26 cellular contexts compared by ENCODE assay signal in the genomic region with DNA sequence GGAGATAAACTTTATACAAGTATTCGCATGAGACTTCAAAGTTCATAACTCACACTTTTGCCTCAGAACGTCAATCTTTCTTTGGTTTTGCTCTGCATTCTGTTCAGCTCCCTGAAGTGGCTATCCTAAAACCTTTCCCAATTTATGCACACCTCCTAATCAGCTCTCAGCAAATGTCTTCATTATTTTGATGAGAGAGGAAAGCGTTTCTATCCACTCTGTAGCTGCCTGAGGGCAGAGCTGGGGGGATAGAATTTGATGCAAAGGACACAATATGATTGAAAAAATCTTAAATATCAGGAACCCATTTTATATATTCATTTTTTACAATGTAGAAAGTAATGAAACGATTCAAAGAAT.
A peak's percentile ranks its signal among the peaks of the same experiment; 100 is the strongest.
DNase-seq lines count a peak whose midpoint lies in the region; ATAC-seq, FAIRE-seq and TF ChIP-seq lines count a peak whose summit lies in the region.
"Had no signal": no experiment of that assay in that cellular context is flagged by ENCODE, and none has a peak within 500 bp of the region (broad histone marks: within the 10 kb centered on the region; RNA-seq: fewer than 3 reads in every experiment).

No MANE protein-coding gene starts in this region.

- H2BK12ac ChIP-seq in mesenchymal stem cell (ENCODE audit: low read length in 2 of 2), result no peak overlapping the region

- H2BK15ac ChIP-seq in mesenchymal stem cell (ENCODE audit: low read depth, poor library complexity, severe bottlenecking), result no peak overlapping the region

- H2AK5ac ChIP-seq in mesenchymal stem cell (ENCODE audit: low read length, severe bottlenecking), result no peak overlapping the region

- H2BK5ac ChIP-seq in mesenchymal stem cell (ENCODE audit: low read depth, low read length, poor library complexity, severe bottlenecking), result no peak overlapping the region

- in situ Hi-C loops in GM13976 (cut with MboI; ENCODE audit: low sequenced_read_pairs, unreplicated experiment), result no loop called here

- ATAC-seq in A549 (peak; percentile 39 to 62; a peak in 4 of 6 replicates), HG03039 (IDR thresholded peaks at IDR 0.05; ENCODE audit: unreplicated experiment) (no peak)
- ATAC-seq: activated CD8-positive, alpha-beta memory T cell treated with anti-CD3 and anti-CD28 coated beads, Interleukin-2, amount 10 ng/mL, durations not matched to agents 7 days and 5 days; GM12878 had no signal

- H3K18ac ChIP-seq in mesenchymal stem cell (ENCODE audit: low read depth in 1 of 2, low read length in 2 of 2), result no peak overlapping the region

- H3K9me3 ChIP-seq in A549, result no peaks in the 10 kb centered on the region
- H3K9me3 ChIP-seq in adipocyte (ENCODE audit: control insufficient read depth, low read length), result no peaks in the 10 kb centered on the region
- H3K9me3 ChIP-seq in mesenchymal stem cell (ENCODE audit: control insufficient read depth, low read length), result no peaks in the 10 kb centered on the region
- H3K9me3 ChIP-seq: adrenal gland, sigmoid colon had no signal

- 0 out of 2 replicates have a peak, but pooled peaks cover 3% of the 10 kb centered on the region for H3K27me3 Mint-ChIP-seq in HFFc6 (ENCODE audit: insufficient read depth)

- H3K4me1 ChIP-seq in A549 (peaks cover 32% of the 10 kb centered on the region), adipocyte (ENCODE audit: control insufficient read depth, insufficient read depth, low read length) (peaks cover 14% of the 10 kb centered on the region), mesenchymal stem cell (ENCODE audit: control insufficient read depth, insufficient read depth, low read depth, low read length) (no peaks in the 10 kb centered on the region)

- no peak for FAIRE-seq in A549 (lab: Jason Lieb, UNC)
- FAIRE-seq: colon, GM12878 had no signal

- no peak overlapping the region for H3K4ac ChIP-seq in mesenchymal stem cell (ENCODE audit: low read depth in 1 of 2, low read length in 2 of 2)

- TF ChIP-seq POLR2A in A549 (IDR thresholded peaks at IDR 0.05; ENCODE audit: low read length), result no peak

- H2AFZ ChIP-seq in mesenchymal stem cell (ENCODE audit: low read depth, low read length), result no peak overlapping the region

- no peak overlapping the region for H4K8ac ChIP-seq in mesenchymal stem cell (ENCODE audit: low read length)

- H3K9me3 Mint-ChIP-seq in HFFc6, result no peaks in the 10 kb centered on the region
- H3K9me3 Mint-ChIP-seq: activated CD4-positive, alpha-beta T cell treated with anti-CD3 and anti-CD28 coated beads, Interleukin-2, amount 10 ng/mL, durations not matched to agents 24 days and 14 days; CD4-positive, CD25-positive, alpha-beta regulatory T cell had no signal

- peak overlapping the region; percentile 16 for H3K4me3 Mint-ChIP-seq in HFFc6
- H3K4me3 Mint-ChIP-seq: activated CD4-positive, alpha-beta T cell treated with anti-CD3 and anti-CD28 coated beads, Interleukin-2, amount 10 ng/mL, durations not matched to agents 24 days and 14 days; activated CD8-positive, alpha-beta memory T cell treated with anti-CD3 and anti-CD28 coated beads, Interleukin-2, amount 10 ng/mL, durations not matched to agents 7 days and 5 days; CD4-positive, CD25-positive, alpha-beta regulatory T cell had no signal

- no peak overlapping the region for H3K23ac ChIP-seq in mesenchymal stem cell (ENCODE audit: low read length in 2 of 2)

- H3K9ac ChIP-seq in adipocyte (ENCODE audit: low read length), result peak overlapping the region; percentile 54
- peak overlapping the region; percentile 72 for H3K9ac ChIP-seq in mesenchymal stem cell (ENCODE audit: low read length)

- H3K4me2 ChIP-seq in A549, result peak overlapping the region; percentile 88
- H3K4me2 ChIP-seq in mesenchymal stem cell (ENCODE audit: low read length, poor library complexity, severe bottlenecking), result peak overlapping the region; percentile 48

- 5% methylated on average over 4 of the region's 4 CpGs for WGBS in A549 (ENCODE audit: missing lambda C conversion rate)
- WGBS in mesenchymal stem cell, result 5% methylated on average over 2 of the region's 4 CpGs

- H3K36me3 ChIP-seq in adipocyte (ENCODE audit: control insufficient read depth, insufficient read depth, low read length, severe bottlenecking) (no peaks in the 10 kb centered on the region), mesenchymal stem cell (ENCODE audit: control insufficient read depth in 1 of 2, insufficient read depth in 2 of 2, low read depth in 1 of 2, low read length in 2 of 2) (peaks cover 4 to 8% of the 10 kb centered on the region in 2 experiments)
- H3K36me3 ChIP-seq: adrenal gland, heart left ventricle, sigmoid colon had no signal

- TF ChIP-seq CTCF in A549 (IDR thresholded peaks at IDR 0.05), result no peak
- TF ChIP-seq CTCF in HFFc6 (IDR thresholded peaks at IDR 0.05), result no peak
- no peak for TF ChIP-seq CTCF in GM13976 (IDR thresholded peaks at IDR 0.05; ENCODE audit: borderline replicate concordance, control extremely low read depth, extremely low read depth, insufficient read depth, missing control alignments)

- peaks cover 11% of the 10 kb centered on the region for H3K79me1 ChIP-seq in mesenchymal stem cell (replicated peaks; ENCODE audit: low read length, poor library complexity, severe bottlenecking)

- peaks cover 49% of the 10 kb centered on the region for H3K36me3 Mint-ChIP-seq in HFFc6 (ENCODE audit: low read depth)
- H3K36me3 Mint-ChIP-seq: activated CD8-positive, alpha-beta memory T cell treated with anti-CD3 and anti-CD28 coated beads, Interleukin-2, amount 10 ng/mL, durations not matched to agents 7 days and 5 days; CD4-positive, CD25-positive, alpha-beta regulatory T cell had no signal

- H3K4me3 ChIP-seq in A549 (no peak overlapping the region), adipocyte (ENCODE audit: low read length) (peak overlapping the region; percentile 62), mesenchymal stem cell (ENCODE audit: insufficient read depth in 1 of 2, low read depth in 1 of 2, low read length in 2 of 2) (peak overlapping the region in 1 of 2 experiments; percentile 14)
- H3K4me3 ChIP-seq: adrenal gland, GM12878, heart left ventricle, lung, sigmoid colon had no signal

- peak overlapping the region; percentile 41 to 81; a peak in 4 of 6 replicates for H3K27ac ChIP-seq in A549
- peak overlapping the region; percentile 88 for H3K27ac ChIP-seq in mesenchymal stem cell (ENCODE audit: low read length, poor library complexity, severe bottlenecking)
- H3K27ac ChIP-seq: foreskin keratinocyte, heart left ventricle, sigmoid colon had no signal

- H3K14ac ChIP-seq in mesenchymal stem cell (ENCODE audit: low read length in 2 of 2), result no peak overlapping the region

- H3K27me3 ChIP-seq in adipocyte (replicated peaks; ENCODE audit: control insufficient read depth, insufficient read depth, low read length) (no peaks in the 10 kb centered on the region), mesenchymal stem cell (ENCODE audit: control insufficient read depth in 1 of 2, insufficient read depth in 1 of 2, low read length in 2 of 2) (no peaks in the 10 kb centered on the region)
- H3K27me3 ChIP-seq: adrenal gland, foreskin keratinocyte, heart left ventricle, sigmoid colon had no signal

- no peak overlapping the region for H4K91ac ChIP-seq in mesenchymal stem cell (ENCODE audit: low read length)

- POLR2A ChIA-PET in A549 (lab: Yijun Ruan, JAX), result interaction anchor here (1.0 kb wide), 1 partner anchor 179 kb away, joined by 4 read pairs; the partner anchor contains the start of gene STX7

- DNase-seq in A549 (ENCODE audit: low read depth in 1 of 2, low spot score in 1 of 2), result no peak
- DNase-seq in HFFc6, result no peak
- DNase-seq in adipocyte (ENCODE audit: low read depth), result no peak
- no peak for DNase-seq in mesenchymal stem cell
- DNase-seq in GM13976 (ENCODE audit: low spot score), result no peak
- DNase-seq in Ammon's horn (ENCODE audit: low spot score), result no peak
- DNase-seq in activated CD4-positive, alpha-beta T cell treated with anti-CD3 and anti-CD28 coated beads, Interleukin-2, amount 50 U/mL, for 4 hours, result no peak
- DNase-seq: activated CD4-positive, alpha-beta T cell treated with anti-CD3 and anti-CD28 coated beads, Interleukin-2, amount 10 ng/mL, durations not matched to agents 24 days and 14 days; activated CD8-positive, alpha-beta memory T cell treated with anti-CD3 and anti-CD28 coated beads, Interleukin-2, amount 10 ng/mL, durations not matched to agents 7 days and 5 days; activated naive CD4-positive, alpha-beta T cell treated with Interleukin-2 at 50 U/mL for 16 hours; CD4-positive, CD25-positive, alpha-beta regulatory T cell; DMS 273 treated with DMSO at 0.1 percent for 48 hours; effector CD4-positive, alpha-beta T cell; KBM-7; MM.1S; NCI-H446; posterior cingulate gyrus; sigmoid colon; stimulated activated naive CD4-positive, alpha-beta T cell treated with Interleukin-2 at 50 U/mL for 16 hours had no signal

- peaks cover 41% of the 10 kb centered on the region for H3K4me1 Mint-ChIP-seq in HFFc6 (ENCODE audit: low read depth)
- H3K4me1 Mint-ChIP-seq: activated CD4-positive, alpha-beta T cell treated with anti-CD3 and anti-CD28 coated beads, Interleukin-2, amount 10 ng/mL, durations not matched to agents 24 days and 14 days; activated CD8-positive, alpha-beta memory T cell treated with anti-CD3 and anti-CD28 coated beads, Interleukin-2, amount 10 ng/mL, durations not matched to agents 7 days and 5 days; CD4-positive, CD25-positive, alpha-beta regulatory T cell had no signal

- H2BK120ac ChIP-seq in mesenchymal stem cell (ENCODE audit: low read depth, low read length), result no peak overlapping the region

- CTCF ChIA-PET in A549 (lab: Yijun Ruan, JAX), result interaction anchor here (1.1 to 1.6 kb wide), 3 partner anchors 33 to 150 kb away, joined by 4 read pairs; no protein-coding TSS in a partner anchor

- H3K27ac Mint-ChIP-seq in HFFc6, result peak overlapping the region; percentile 68
- H3K27ac Mint-ChIP-seq: activated CD4-positive, alpha-beta T cell treated with anti-CD3 and anti-CD28 coated beads, Interleukin-2, amount 10 ng/mL, durations not matched to agents 24 days and 14 days; activated CD8-positive, alpha-beta memory T cell treated with anti-CD3 and anti-CD28 coated beads, Interleukin-2, amount 10 ng/mL, durations not matched to agents 7 days and 5 days; CD4-positive, CD25-positive, alpha-beta regulatory T cell had no signal

- no peak for TF ChIP-seq RAD21 in A549 (conservative IDR thresholded peaks at IDR 0.05 in 1 of 2, IDR thresholded peaks at IDR 0.05 in 1 of 2)

- TF ChIP-seq EP300 in A549 (IDR thresholded peaks at IDR 0.05), result no peak

TF ChIP-seq in A549, 52 proteins besides CTCF, POLR2A, EP300 and RAD21 (continues in another document):
- no peak for TF ChIP-seq MAFK (IDR thresholded peaks at IDR 0.05; ENCODE audit: partially characterized antibody)
- TF ChIP-seq HEYL (CRISPR knock-in tag; IDR thresholded peaks at IDR 0.05), result no peak
- TF ChIP-seq RARB (CRISPR knock-in tag; IDR thresholded peaks at IDR 0.05), result no peak
- no peak for TF ChIP-seq EHF (CRISPR knock-in tag; IDR thresholded peaks at IDR 0.05)
- TF ChIP-seq NPAS2 (CRISPR knock-in tag; IDR thresholded peaks at IDR 0.05; ENCODE audit: borderline replicate concordance), result no peak
